ENCODE assay signal across 8 cellular contexts in genomic region chr9:19517202-19517942, GRCh38.
DNase-seq lines count a peak whose midpoint lies in the region; ATAC-seq, FAIRE-seq and TF ChIP-seq lines count a peak whose summit lies in the region.

No MANE protein-coding gene starts in this region.

- no peak for TF ChIP-seq CTCF in Calu3 (IDR thresholded peaks at IDR 0.05; ENCODE audit: unreplicated experiment)
- peak; percentile 54 for TF ChIP-seq CTCF in OCI-LY3 (IDR thresholded peaks at IDR 0.05; ENCODE audit: low read depth, low read length)
- peak; percentile 43 for TF ChIP-seq CTCF in fibroblast of the aortic adventitia (IDR thresholded peaks at IDR 0.05; ENCODE audit: insufficient read depth, low read length)

- no peaks in the 10 kb centered on the region for H4K20me1 ChIP-seq in OCI-LY3 (ENCODE audit: insufficient read depth, low read length)

- no peak overlapping the region for H3K4me2 ChIP-seq in OCI-LY3 (ENCODE audit: low read length)

- DNase-seq in Calu3 (peak; percentile 19), GM18507 (ENCODE audit: extremely low spot score, insufficient read length, low read depth) (peak; percentile 5), fibroblast of the aortic adventitia (ENCODE audit: low read depth) (no peak), activated gamma-delta T cell (lab: John Stamatoyannopoulos, UW) (no peak), medulla oblongata (ENCODE audit: extremely low spot score) (no peak), OCI-M2 (lab: John Stamatoyannopoulos, UW; ENCODE audit: unreplicated experiment) (no peak), Right ventricle myocardium inferior (ENCODE audit: missing footprints) (no peak)

- no peaks in the 10 kb centered on the region for H3K9me3 ChIP-seq in OCI-LY3 (ENCODE audit: insufficient read depth, low read length)

- no peaks in the 10 kb centered on the region for H3K36me3 Mint-ChIP-seq in Calu3 (ENCODE audit: insufficient read depth, unreplicated experiment)

- CTCF ChIA-PET in Calu3 (lab: Charles Lee), result interaction anchor here (0.7 kb wide), 1 partner anchor 572 kb away, joined by 4 read pairs; no protein-coding TSS in a partner anchor

- H3K4me1 Mint-ChIP-seq in Calu3 (ENCODE audit: low read depth, unreplicated experiment), result peaks cover 6% of the 10 kb centered on the region

- intact Hi-C loops in Calu3 (cut with micrococcal nuclease; ENCODE audit: unreplicated experiment), result no loop called here
- intact Hi-C loops in Right ventricle myocardium inferior (cut with DNase I), result no loop called here

- no peak overlapping the region for H3K4me3 ChIP-seq in OCI-LY3 (ENCODE audit: low read length)
- H3K4me3 ChIP-seq in fibroblast of the aortic adventitia (ENCODE audit: low read depth, low read length), result no peak overlapping the region

- no peak overlapping the region for H3K27ac Mint-ChIP-seq in Calu3 (ENCODE audit: unreplicated experiment)

- no peak for FAIRE-seq in GM18507 (lab: Jason Lieb, UNC)

- H3K4me3 Mint-ChIP-seq in Calu3 (ENCODE audit: low read depth, unreplicated experiment), result no peak overlapping the region

- no peaks in the 10 kb centered on the region for H3K79me2 ChIP-seq in OCI-LY3 (ENCODE audit: low read length)

- H2AFZ ChIP-seq in OCI-LY3 (ENCODE audit: low read depth, low read length), result no peak overlapping the region

- ATAC-seq in Right ventricle myocardium inferior, result no peak

- no peaks in the 10 kb centered on the region for H3K36me3 ChIP-seq in OCI-LY3 (replicated peaks; ENCODE audit: low read depth, low read length)

- no peak overlapping the region for H3K9ac ChIP-seq in OCI-LY3 (ENCODE audit: low read length)

- BruUV-seq in Calu3 (replicated peaks; lab: Mats Ljungman, UMichigan), result no TSS peak

- peaks cover 22% of the 10 kb centered on the region for H3K27me3 Mint-ChIP-seq in Calu3 (ENCODE audit: unreplicated experiment)

- H3K27me3 ChIP-seq in OCI-LY3 (ENCODE audit: low read depth, low read length), result peaks cover 6% of the 10 kb centered on the region; the same call in 1 of the 2 replicates

- no peaks in the 10 kb centered on the region for H3K9me3 Mint-ChIP-seq in Calu3 (ENCODE audit: low read depth, unreplicated experiment)

- no peak overlapping the region for H3K27ac ChIP-seq in OCI-LY3 (ENCODE audit: low read length)

- H3K4me1 ChIP-seq in OCI-LY3 (ENCODE audit: low read length), result no peaks in the 10 kb centered on the region

Comparison
In these comparisons a context has a peak if more than half of its experiments do, and no peak if none do; other contexts are left out.
1. DNase-seq: peak in Calu3 (single experiment) and GM18507 (single experiment); none in fibroblast of the aortic adventitia (single experiment), activated gamma-delta T cell (single experiment), medulla oblongata (single experiment), OCI-M2 (single experiment) and Right ventricle myocardium inferior (single experiment).